In the genomic region with DNA sequence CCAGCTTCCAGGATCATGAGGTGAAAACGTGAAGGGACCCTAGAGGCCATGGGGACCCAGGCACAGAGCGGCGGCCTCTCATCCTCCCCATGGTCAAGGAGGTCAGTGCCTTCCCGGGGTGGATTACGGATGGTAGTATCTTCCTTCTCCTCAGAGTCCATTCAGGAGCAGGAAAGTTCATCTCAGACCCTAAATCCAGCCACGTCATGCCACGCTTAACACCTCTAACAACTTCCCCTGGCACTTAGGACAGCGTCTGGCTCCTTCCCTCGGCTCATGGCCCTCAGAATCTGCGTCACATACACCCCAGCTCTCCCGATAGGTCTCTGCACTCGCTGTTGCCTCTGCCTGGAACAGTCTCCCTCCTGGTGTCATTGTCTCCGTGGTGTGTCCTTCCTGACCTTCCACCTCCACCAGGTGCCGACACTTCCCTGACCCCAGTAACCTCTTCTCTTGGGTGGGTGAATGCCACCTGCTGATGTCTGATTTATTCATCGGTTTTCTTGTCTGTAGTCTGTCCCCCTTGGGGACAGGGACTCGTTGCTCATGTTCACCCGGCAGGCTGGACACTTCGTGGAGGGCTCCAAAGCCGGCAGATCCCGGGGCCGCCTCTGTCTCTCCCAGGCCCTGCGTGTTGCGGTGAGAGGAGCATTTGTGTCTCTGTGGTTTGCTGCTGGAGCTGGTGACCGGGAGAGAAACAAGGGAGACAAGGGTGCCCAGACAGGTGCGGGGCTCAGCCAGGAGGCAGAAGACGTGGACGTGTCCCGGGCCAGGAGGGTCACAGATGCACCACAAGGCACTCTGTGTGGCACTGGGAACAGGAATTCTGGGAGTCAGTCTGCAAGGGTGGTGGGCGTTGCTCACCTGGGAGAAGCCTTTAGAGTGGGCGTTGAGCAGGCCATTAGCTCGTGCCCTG, we compare ENCODE assay signal across 14 cellular contexts. TPM values are rescaled to one million over a fixed set of nuclear protein-coding genes. Genes with fewer than 3 reads are reported as not detected.
DNase-seq lines count a peak whose midpoint lies in the region; ATAC-seq, FAIRE-seq and TF ChIP-seq lines count a peak whose summit lies in the region.
"Had no signal": no experiment of that assay in that cellular context is flagged by ENCODE, and none has a peak within 500 bp of the region (broad histone marks: within the 10 kb centered on the region; RNA-seq: fewer than 3 reads in every experiment).

No MANE protein-coding gene starts in this region.

- H3K27ac ChIP-seq in A549: peak overlapping the region; percentile 93 to 98
- peak overlapping the region; percentile 95 for H3K27ac ChIP-seq in RWPE1
- no peak overlapping the region for H3K27ac ChIP-seq in lower lobe of right lung
- H3K27ac ChIP-seq: vagina had no signal

- no peaks in the 10 kb centered on the region for H3K9me3 ChIP-seq in A549
- H3K9me3 ChIP-seq in lower lobe of right lung: no peaks in the 10 kb centered on the region
- H3K9me3 ChIP-seq: vagina had no signal

- intact Hi-C loops in lower lobe of right lung (cut with DNase I): loop anchor here (10.0 kb wide), 1 partner anchor 349 kb away; the partner anchor contains the start of gene CCND1

- in situ Hi-C loops in Caki2 (cut with HindIII; ENCODE audit: low pct_unique_long_range_greater_than_20kb, low sequenced_read_pairs): no loop called here

- TF ChIP-seq CTCF in A549 (IDR thresholded peaks at IDR 0.05): no peak
- no peak for TF ChIP-seq CTCF in RWPE1 (conservative IDR thresholded peaks at IDR 0.05; ENCODE audit: low read depth)
- TF ChIP-seq CTCF in lower lobe of right lung (IDR thresholded peaks at IDR 0.05): no peak

- FAIRE-seq in A549 (lab: Jason Lieb, UNC): no peak
- FAIRE-seq: G401.6, islet of Langerhans had no signal

- TF ChIP-seq EP300 in A549 (IDR thresholded peaks at IDR 0.05): no peak

- H3K4me1 ChIP-seq in A549 (peaks cover 57% of the 10 kb centered on the region), lower lobe of right lung (peaks cover 74% of the 10 kb centered on the region)

- H3K4me2 ChIP-seq in A549: peak overlapping the region; percentile 75

- CTCF ChIA-PET in A549 (lab: Yijun Ruan, JAX): interaction anchor here (0.7 to 9.2 kb wide), 13 partner anchors 9 to 380 kb away, joined by 3 to 150 read pairs (median 7); partner anchors contain the start of genes CCND1 and LTO1
- CTCF ChIA-PET in RWPE1 (lab: Yijun Ruan, JAX): no interaction called here

- peak in 1 of 2 experiments; percentile 20; a peak in 3 of 5 replicates for TF ChIP-seq RAD21 in A549 (conservative IDR thresholded peaks at IDR 0.05 in 1 of 2, IDR thresholded peaks at IDR 0.05 in 1 of 2)

- POLR2A ChIA-PET in A549 (lab: Yijun Ruan, JAX) (interaction anchor here (1.0 to 9.3 kb wide), 5 partner anchors 164 to 379 kb away, joined by 4 to 188 read pairs (median 7); partner anchors contain the start of genes CCND1 and LTO1), RWPE1 (lab: Yijun Ruan, JAX; ENCODE audit: low non-redundant PET) (no interaction called here)

- WGBS in A549 (ENCODE audit: missing lambda C conversion rate): 9% methylated on average over 28 of the region's 31 CpGs

- DNase-seq in A549 (ENCODE audit: low read depth in 1 of 2, low spot score in 1 of 2) (peak in 1 of 2 experiments; percentile 55), Caki2 (ENCODE audit: low read depth) (peak; percentile 41), RWPE1 (ENCODE audit: low spot score) (no peak), lower lobe of right lung (peak; percentile 44), MV-4-11 (lab: John Stamatoyannopoulos, UW) (no peak), NCI-H2196 (lab: John Stamatoyannopoulos, UW; ENCODE audit: unreplicated experiment) (no peak), NCI-H2107 treated with DMSO at 0.1 percent for 48 hours (lab: John Stamatoyannopoulos, UW; ENCODE audit: unreplicated experiment) (no peak)
- DNase-seq: activated CD4-positive, alpha-beta T cell treated with anti-CD3 and anti-CD28 coated beads for 1 hour; GOT3; stimulated activated CD4-positive, alpha-beta T cell treated with anti-CD3 and anti-CD28 coated beads, Interleukin-2, amount 100 ng/mL, for 24 hours had no signal

- H3K36me3 ChIP-seq in lower lobe of right lung: no peaks in the 10 kb centered on the region
- H3K36me3 ChIP-seq: vagina had no signal

- TF ChIP-seq POLR2A in A549 (IDR thresholded peaks at IDR 0.05; ENCODE audit: low read length): 0 out of 2 replicates have a peak, but pooled peaks have one; percentile 10

- ATAC-seq in A549 (peak in 1 of 2 experiments; percentile 1; a peak in 1 of 6 replicates), lower lobe of right lung (no peak), HG02798 (IDR thresholded peaks at IDR 0.05; ENCODE audit: poor library complexity, unreplicated experiment) (no peak)

- H3K4me3 ChIP-seq in A549: peak overlapping the region; percentile 69
- H3K4me3 ChIP-seq in lower lobe of right lung: no peak overlapping the region
- H3K4me3 ChIP-seq: vagina had no signal

- H3K27me3 ChIP-seq in lower lobe of right lung (ENCODE audit: low read depth): no peaks in the 10 kb centered on the region
- H3K27me3 ChIP-seq: vagina had no signal

TF ChIP-seq in A549, 52 proteins besides CTCF, POLR2A, EP300 and RAD21:
- TF ChIP-seq ZSCAN20 (CRISPR knock-in tag; IDR thresholded peaks at IDR 0.05): no peak
- TF ChIP-seq ESRRA (IDR thresholded peaks at IDR 0.05; ENCODE audit: borderline replicate concordance, low read length): peak; percentile 14; the same call in 1 of the 2 replicates

RNA-seq across cellular contexts. Expression of gene MYEOV, which starts 1.4 kb away (rescaled TPM):
- polyA plus RNA-seq in A549 (2011; rRNA removed): 102 and 111 TPM in 2 replicates
- polyA plus RNA-seq in A549 (2012; cell fraction: cytosol; rRNA removed): 109 and 120 TPM in 2 replicates
- polyA plus RNA-seq in A549 (2012; cell fraction: nucleus; rRNA removed): 106 and 116 TPM in 2 replicates
- polyA plus RNA-seq in A549 (2017; fragmentation: RNase III; extraction: RNeasy Plus Mini Kit Qiagen cat#74134 plus additional on column Dnase treatment): 82.2 to 113 TPM (median 92.3 TPM) in 3 replicates
- polyA minus RNA-seq in A549 (2011; rRNA and poly(A)+ RNA removed): 164 and 190 TPM in 2 replicates
- total RNA-seq in Caki2 (2014; rRNA removed; shearing (Covaris generic); ENCODE audit: low replicate concordance): 101 and 122 TPM in 2 replicates
- 1.2 TPM for total RNA-seq in lower lobe of right lung

Comparison
In these comparisons a context has a peak if more than half of its experiments do, and no peak if none do; other contexts are left out.
1. DNase-seq: peak in Caki2 (single experiment) and lower lobe of right lung (single experiment); none in RWPE1 (single experiment), MV-4-11 (single experiment), NCI-H2196 (single experiment) and NCI-H2107 treated with DMSO at 0.1 percent for 48 hours (single experiment).
2. RNA of gene MYEOV, which starts 1.4 kb away (total RNA-seq): 101 to 122 TPM in Caki2; 1.2 TPM in lower lobe of right lung (single experiment); every median in the first group is over 10 times any median in the second.